Comparison of ENCODE assay signal across 1 cellular context in genomic region chr6:7617954-7618764, GRCh38.
TF ChIP-seq lines count a peak whose summit lies in the region.

No MANE protein-coding gene starts in this region.

TF ChIP-seq in IMR-90, 13 proteins besides CTCF, POLR2A, EP300 and RAD21 (continued from another document):
- TF ChIP-seq RCOR1 (IDR thresholded peaks at IDR 0.05; ENCODE audit: insufficient replicate concordance, low read length): no peak
- TF ChIP-seq MXI1 (IDR thresholded peaks at IDR 0.05; ENCODE audit: borderline replicate concordance, low read depth, low read length): no peak
- TF ChIP-seq MAZ (IDR thresholded peaks at IDR 0.05; ENCODE audit: borderline replicate concordance, low read depth, low read length): no peak
- TF ChIP-seq NFE2L2 (IDR thresholded peaks at IDR 0.05; ENCODE audit: low read depth, low read length): no peak
- TF ChIP-seq CHD1 (IDR thresholded peaks at IDR 0.05; ENCODE audit: low read depth, low read length): no peak
- no peak for TF ChIP-seq MAFK (IDR thresholded peaks at IDR 0.05; ENCODE audit: low read depth, low read length)
- TF ChIP-seq FOS (IDR thresholded peaks at IDR 0.05; ENCODE audit: low read depth, low read length): no peak
- no peak for TF ChIP-seq SMC3 (IDR thresholded peaks at IDR 0.05; ENCODE audit: low read depth, low read length)
- no peak for TF ChIP-seq BHLHE40 (IDR thresholded peaks at IDR 0.05; ENCODE audit: low read depth, low read length)
- TF ChIP-seq RFX5 (IDR thresholded peaks at IDR 0.05; ENCODE audit: low read depth, low read length): no peak
- TF ChIP-seq CEBPB (IDR thresholded peaks at IDR 0.05; ENCODE audit: low read depth, low read length): no peak
- no peak for TF ChIP-seq USF2 (IDR thresholded peaks at IDR 0.05; ENCODE audit: low read depth, low read length)
